8 cellular contexts compared by ENCODE assay signal in genomic region chr9:126146254-126147145, GRCh38.
DNase-seq lines count a peak whose midpoint lies in the region; ATAC-seq and TF ChIP-seq lines count a peak whose summit lies in the region.

No MANE protein-coding gene starts in this region.

- ATAC-seq in activated naive CD8-positive, alpha-beta T cell treated with anti-CD3 and anti-CD28 coated beads, Interleukin-2, amount 10 ng/mL, durations not matched to agents 7 days and 5 days (ENCODE audit: low read depth) = peak; percentile 63
- no peak for ATAC-seq in HG03139 (IDR thresholded peaks at IDR 0.05; ENCODE audit: unreplicated experiment)

- H3K27ac Mint-ChIP-seq in HFFc6 = no peak overlapping the region
- H3K27ac Mint-ChIP-seq in activated naive CD8-positive, alpha-beta T cell treated with anti-CD3 and anti-CD28 coated beads, Interleukin-2, amount 10 ng/mL, durations not matched to agents 7 days and 5 days = no peak overlapping the region

- POLR2A ChIA-PET in activated naive CD8-positive, alpha-beta T cell treated with anti-CD3 and anti-CD28 coated beads, Interleukin-2, amount 10 ng/mL, durations not matched to agents 7 days and 5 days (lab: Charles Lee) = no interaction called here

- no peak for TF ChIP-seq POLR2A in vagina (IDR thresholded peaks at IDR 0.05)

- H3K9me3 Mint-ChIP-seq in HFFc6 = no peaks in the 10 kb centered on the region
- no peaks in the 10 kb centered on the region for H3K9me3 Mint-ChIP-seq in activated naive CD8-positive, alpha-beta T cell treated with anti-CD3 and anti-CD28 coated beads, Interleukin-2, amount 10 ng/mL, durations not matched to agents 7 days and 5 days

- peak; percentile 62 for TF ChIP-seq CTCF in HFFc6 (IDR thresholded peaks at IDR 0.05)
- no peak for TF ChIP-seq CTCF in vagina (IDR thresholded peaks at IDR 0.05)

- H3K9me3 ChIP-seq in vagina = no peaks in the 10 kb centered on the region

- intact Hi-C loops in vagina (cut with DNase I) = no loop called here

- H3K27me3 ChIP-seq in vagina = no peaks in the 10 kb centered on the region

- H3K4me3 Mint-ChIP-seq in HFFc6 = no peak overlapping the region
- no peak overlapping the region for H3K4me3 Mint-ChIP-seq in activated naive CD8-positive, alpha-beta T cell treated with anti-CD3 and anti-CD28 coated beads, Interleukin-2, amount 10 ng/mL, durations not matched to agents 7 days and 5 days

- no peaks in the 10 kb centered on the region for H3K4me1 Mint-ChIP-seq in HFFc6 (ENCODE audit: low read depth)
- H3K4me1 Mint-ChIP-seq in activated naive CD8-positive, alpha-beta T cell treated with anti-CD3 and anti-CD28 coated beads, Interleukin-2, amount 10 ng/mL, durations not matched to agents 7 days and 5 days = peaks cover 9% of the 10 kb centered on the region

- DNase-seq in DMS153 treated with DMSO at 0.1 percent for 48 hours (lab: John Stamatoyannopoulos, UW; ENCODE audit: unreplicated experiment) = peak; percentile 95
- no peak for DNase-seq in HFFc6
- DNase-seq in NCI-H524 (lab: John Stamatoyannopoulos, UW) = peak; percentile 77 to 90
- peak; percentile 39 for DNase-seq in activated naive CD8-positive, alpha-beta T cell treated with anti-CD3 and anti-CD28 coated beads, Interleukin-2, amount 10 ng/mL, durations not matched to agents 7 days and 5 days
- peak; percentile 8 for DNase-seq in iris pigment epithelial cell (ENCODE audit: low read depth)
- peak; percentile 64 to 69 for DNase-seq in vagina (ENCODE audit: extremely low spot score in 2 of 2)
- DNase-seq in NCI-H1048 (lab: John Stamatoyannopoulos, UW) = no peak

- no peaks in the 10 kb centered on the region for H3K36me3 ChIP-seq in vagina

- H3K4me1 ChIP-seq in vagina = peaks cover 17% of the 10 kb centered on the region

- no peaks in the 10 kb centered on the region for H3K36me3 Mint-ChIP-seq in HFFc6 (ENCODE audit: low read depth)
- H3K36me3 Mint-ChIP-seq in activated naive CD8-positive, alpha-beta T cell treated with anti-CD3 and anti-CD28 coated beads, Interleukin-2, amount 10 ng/mL, durations not matched to agents 7 days and 5 days = no peaks in the 10 kb centered on the region

- H3K27ac ChIP-seq in vagina = no peak overlapping the region

- H3K4me3 ChIP-seq in vagina = no peak overlapping the region

- peaks cover 29% of the 10 kb centered on the region for H3K27me3 Mint-ChIP-seq in HFFc6 (ENCODE audit: insufficient read depth)
- H3K27me3 Mint-ChIP-seq in activated naive CD8-positive, alpha-beta T cell treated with anti-CD3 and anti-CD28 coated beads, Interleukin-2, amount 10 ng/mL, durations not matched to agents 7 days and 5 days = peaks cover 34% of the 10 kb centered on the region

Comparison
In these comparisons a context has a peak if more than half of its experiments do, and no peak if none do; other contexts are left out.
1. DNase-seq: peak in DMS153 treated with DMSO at 0.1 percent for 48 hours (single experiment), NCI-H524 (2 of 2), activated naive CD8-positive, alpha-beta T cell treated with anti-CD3 and anti-CD28 coated beads, Interleukin-2, amount 10 ng/mL, durations not matched to agents 7 days and 5 days (single experiment), iris pigment epithelial cell (single experiment) and vagina (2 of 2); none in HFFc6 (single experiment) and NCI-H1048 (single experiment).